In genomic region chr16:3127745-3128144, GRCh38 we compare ENCODE assay signal across 1 cellular context.
TF ChIP-seq lines count a peak whose summit lies in the region.

No MANE protein-coding gene starts in this region.

TF ChIP-seq in GM23338, 12 proteins besides CTCF, POLR2A, EP300 and RAD21:
- no peak for TF ChIP-seq ZNF462 (CRISPR knock-in tag; IDR thresholded peaks at IDR 0.05)
- TF ChIP-seq CREB1 (CRISPR knock-in tag; IDR thresholded peaks at IDR 0.05; ENCODE audit: low read depth) = no peak
- no peak for TF ChIP-seq ZNF331 (CRISPR knock-in tag; IDR thresholded peaks at IDR 0.05; ENCODE audit: low read depth)
- TF ChIP-seq ZNF114 (CRISPR knock-in tag; IDR thresholded peaks at IDR 0.05) = no peak
- TF ChIP-seq NANOG (IDR thresholded peaks at IDR 0.05; ENCODE audit: borderline replicate concordance) = no peak
- TF ChIP-seq EZH2 (IDR thresholded peaks at IDR 0.05; ENCODE audit: low read depth, unreplicated experiment) = no peak
- no peak for TF ChIP-seq STAT1 (IDR thresholded peaks at IDR 0.05; ENCODE audit: unreplicated experiment)
- TF ChIP-seq REST (IDR thresholded peaks at IDR 0.05; ENCODE audit: unreplicated experiment) = no peak
- no peak for TF ChIP-seq JUNB (IDR thresholded peaks at IDR 0.05; ENCODE audit: unreplicated experiment)
- TF ChIP-seq ETS1 (IDR thresholded peaks at IDR 0.05) = no peak
- TF ChIP-seq POLR2AphosphoS5 (IDR thresholded peaks at IDR 0.05; ENCODE audit: low read depth) = no peak
- no peak for TF ChIP-seq EZH2phosphoT487 (IDR thresholded peaks at IDR 0.05; ENCODE audit: unreplicated experiment)
